ENCODE assay signal across 8 cellular contexts in the genomic region with DNA sequence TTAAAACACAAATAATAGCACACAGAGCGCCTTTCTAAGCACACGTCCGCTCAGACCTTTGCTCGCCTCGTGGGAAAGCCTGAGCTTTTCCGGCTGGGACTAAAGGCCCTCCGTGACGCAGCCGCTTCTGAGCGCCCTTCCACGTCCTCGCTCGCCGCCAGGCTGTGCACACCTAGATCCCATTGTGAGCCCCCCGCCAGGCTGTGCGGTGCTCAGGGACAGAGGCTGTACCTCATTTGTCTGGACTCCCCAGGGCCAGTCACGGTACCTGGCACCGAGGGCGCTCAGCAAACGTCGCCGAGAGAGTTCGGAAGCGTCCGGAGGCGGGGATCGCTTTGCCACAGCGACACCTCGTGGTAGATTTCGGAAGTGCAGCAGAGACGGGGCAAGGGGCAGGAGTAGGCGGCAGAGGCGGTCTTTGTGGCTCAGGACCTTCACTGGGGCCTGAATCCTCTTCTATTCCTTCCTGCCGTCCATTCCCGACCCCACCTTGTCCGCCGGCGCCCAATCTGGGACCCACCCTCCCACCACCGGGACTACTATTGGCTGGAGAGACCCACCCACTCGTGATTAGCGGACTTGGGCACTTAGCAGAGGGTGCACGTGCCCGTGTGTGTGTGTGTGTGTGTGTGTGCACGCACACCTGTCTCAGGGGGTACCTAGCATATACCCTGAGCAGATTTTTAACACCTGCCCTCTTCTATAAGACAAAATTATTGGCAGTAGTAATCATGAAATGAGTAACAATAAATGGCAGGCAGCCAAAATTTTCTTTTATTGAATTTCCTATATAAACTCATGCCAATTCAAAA.
DNase-seq lines count a peak whose midpoint lies in the region; ATAC-seq lines count a peak whose summit lies in the region.

No MANE protein-coding gene starts in this region.

- CTCF ChIA-PET in activated CD4-positive, alpha-beta memory T cell treated with anti-CD3 and anti-CD28 coated beads, Interleukin-2, amount 10 ng/mL, durations not matched to agents 7 days and 5 days (lab: Charles Lee) = interaction anchor here (0.6 to 7.2 kb wide), 12 partner anchors 12 to 79 kb away, joined by 3 to 142 read pairs (median 3); no protein-coding TSS in a partner anchor

- DNase-seq in AG20443 (ENCODE audit: low spot score) (peak; percentile 94), NCI-H748 (lab: John Stamatoyannopoulos, UW; ENCODE audit: unreplicated experiment) (peak; percentile 67), ecto neural progenitor cell (ENCODE audit: low spot score) (peak; percentile 92), memory B cell (ENCODE audit: low spot score in 2 of 2) (peak; percentile 96 to 99)
- peak; percentile 85 for DNase-seq in activated CD4-positive, alpha-beta memory T cell treated with anti-CD3 and anti-CD28 coated beads, Interleukin-2, amount 10 ng/mL, durations not matched to agents 7 days and 5 days
- DNase-seq in stimulated activated CD4-positive, alpha-beta T cell treated with anti-CD3 and anti-CD28 coated beads, TNF-alpha, amount 100 ng/mL, for 4 hours (ENCODE audit: low read depth in 3 of 3) = peak; percentile 82 to 94 (median 82)

- H3K27me3 Mint-ChIP-seq in activated CD4-positive, alpha-beta memory T cell treated with anti-CD3 and anti-CD28 coated beads, Interleukin-2, amount 10 ng/mL, durations not matched to agents 7 days and 5 days = peaks cover 34% of the 10 kb centered on the region
- H3K27me3 Mint-ChIP-seq in memory B cell = peaks cover 7% of the 10 kb centered on the region

- peak overlapping the region; percentile 59 for H3K4me3 Mint-ChIP-seq in activated CD4-positive, alpha-beta memory T cell treated with anti-CD3 and anti-CD28 coated beads, Interleukin-2, amount 10 ng/mL, durations not matched to agents 7 days and 5 days
- H3K4me3 Mint-ChIP-seq in memory B cell = peak overlapping the region; percentile 87

- peak; percentile 92 for ATAC-seq in GM19023 (IDR thresholded peaks at IDR 0.05; ENCODE audit: unreplicated experiment)
- peak; percentile 79 for ATAC-seq in HG03439 (IDR thresholded peaks at IDR 0.05; ENCODE audit: unreplicated experiment)
- peak; percentile 97 for ATAC-seq in memory B cell (ENCODE audit: low read depth)

- no peaks in the 10 kb centered on the region for H3K9me3 Mint-ChIP-seq in activated CD4-positive, alpha-beta memory T cell treated with anti-CD3 and anti-CD28 coated beads, Interleukin-2, amount 10 ng/mL, durations not matched to agents 7 days and 5 days
- H3K9me3 Mint-ChIP-seq in memory B cell = no peaks in the 10 kb centered on the region

- POLR2A ChIA-PET in activated CD4-positive, alpha-beta memory T cell treated with anti-CD3 and anti-CD28 coated beads, Interleukin-2, amount 10 ng/mL, durations not matched to agents 7 days and 5 days (lab: Charles Lee) = interaction anchor here (1.4 kb wide), 1 partner anchor 72 kb away, joined by 5 read pairs; no protein-coding TSS in a partner anchor

- H3K4me1 Mint-ChIP-seq in activated CD4-positive, alpha-beta memory T cell treated with anti-CD3 and anti-CD28 coated beads, Interleukin-2, amount 10 ng/mL, durations not matched to agents 7 days and 5 days = peaks cover 4% of the 10 kb centered on the region
- peaks cover 8% of the 10 kb centered on the region for H3K4me1 Mint-ChIP-seq in memory B cell

- no peaks in the 10 kb centered on the region for H3K36me3 Mint-ChIP-seq in activated CD4-positive, alpha-beta memory T cell treated with anti-CD3 and anti-CD28 coated beads, Interleukin-2, amount 10 ng/mL, durations not matched to agents 7 days and 5 days (ENCODE audit: low read depth)
- no peaks in the 10 kb centered on the region for H3K36me3 Mint-ChIP-seq in memory B cell

- H3K27ac Mint-ChIP-seq in activated CD4-positive, alpha-beta memory T cell treated with anti-CD3 and anti-CD28 coated beads, Interleukin-2, amount 10 ng/mL, durations not matched to agents 7 days and 5 days = no peak overlapping the region
- H3K27ac Mint-ChIP-seq in memory B cell = peak overlapping the region; percentile 31

Comparison
In these comparisons a context has a peak if more than half of its experiments do, and no peak if none do; other contexts are left out.
1. Peak in every context shown above with its lines: DNase-seq and ATAC-seq.